19 cellular contexts compared by ENCODE assay signal in the genomic region with DNA sequence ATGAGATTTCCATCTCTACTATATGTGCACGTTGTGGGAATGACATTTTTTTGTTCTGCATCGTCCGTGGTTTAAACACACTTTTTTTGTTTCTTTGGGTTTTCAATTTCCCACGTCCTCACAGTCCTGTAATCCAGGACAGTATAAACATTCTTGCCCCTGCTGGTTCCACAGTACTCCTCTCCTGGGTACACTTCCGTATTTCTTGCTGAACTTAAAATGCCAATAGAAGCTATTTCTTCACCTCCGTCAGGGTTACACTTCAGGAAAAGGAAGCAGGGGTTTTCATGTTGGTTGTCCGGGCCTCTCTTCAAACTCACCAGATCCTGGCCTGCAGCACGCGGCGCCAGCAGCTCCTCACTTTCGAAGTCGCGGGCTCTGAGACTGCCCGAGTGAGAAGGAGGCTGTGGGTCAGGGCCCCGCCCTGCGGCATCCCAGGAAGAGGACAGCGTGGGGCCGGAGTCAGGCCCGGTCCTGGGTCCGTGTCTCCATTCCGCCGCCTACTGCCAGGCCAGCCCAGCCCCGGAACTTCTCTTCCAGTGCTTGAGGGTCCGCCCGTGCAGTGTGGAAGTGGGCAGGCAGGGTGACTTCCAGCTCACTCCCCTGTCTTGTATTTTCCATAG. TPM values are rescaled to one million over a fixed set of nuclear protein-coding genes. Genes with fewer than 3 reads are reported as not detected.
A peak's percentile ranks its signal among the peaks of the same experiment; 100 is the strongest.
DNase-seq lines count a peak whose midpoint lies in the region; ATAC-seq and TF ChIP-seq lines count a peak whose summit lies in the region.
"Had no signal": no experiment of that assay in that cellular context is flagged by ENCODE, and none has a peak within 500 bp of the region (broad histone marks: within the 10 kb centered on the region; RNA-seq: fewer than 3 reads in every experiment).

No MANE protein-coding gene starts in this region.

- in situ Hi-C loops in Panc1 (cut with HindIII; ENCODE audit: low pct_unique_long_range_greater_than_20kb, low sequenced_read_pairs) = no loop called here

- no peaks in the 10 kb centered on the region for H3K36me3 ChIP-seq in Panc1 (ENCODE audit: control insufficient read depth, insufficient read depth, low read length)
- H3K36me3 ChIP-seq in fibroblast of lung (ENCODE audit: control insufficient read depth, insufficient read depth, low read length) = no peaks in the 10 kb centered on the region
- no peaks in the 10 kb centered on the region for H3K36me3 ChIP-seq in trophoblast cell (ENCODE audit: control insufficient read depth in 1 of 2, insufficient read depth in 2 of 2, low read length in 2 of 2)
- H3K36me3 ChIP-seq: BLaER1 had no signal

- no peak overlapping the region for H3K18ac ChIP-seq in trophoblast cell (ENCODE audit: low read length)

- no peaks in the 10 kb centered on the region for H3K27me3 ChIP-seq in Panc1 (ENCODE audit: control insufficient read depth, insufficient read depth, low read length)
- no peaks in the 10 kb centered on the region for H3K27me3 ChIP-seq in fibroblast of lung (ENCODE audit: control insufficient read depth, insufficient read depth, low read length)
- H3K27me3 ChIP-seq in trophoblast cell (ENCODE audit: insufficient read depth, low read length) = no peaks in the 10 kb centered on the region
- H3K27me3 ChIP-seq: BLaER1 had no signal

- no TSS peak for BruUV-seq in Panc1 (replicated peaks; lab: Mats Ljungman, UMichigan)

- H3K4me2 ChIP-seq in fibroblast of lung (ENCODE audit: extremely low read depth, insufficient read depth, low read length) (no peak overlapping the region), trophoblast cell (ENCODE audit: low read length) (no peak overlapping the region)
- H3K4me2 ChIP-seq: BLaER1 had no signal

- H4K12ac ChIP-seq in trophoblast cell (ENCODE audit: low read depth, low read length) = no peak overlapping the region

- H3K14ac ChIP-seq in trophoblast cell (ENCODE audit: low read length) = no peak overlapping the region

- H4K91ac ChIP-seq in trophoblast cell (ENCODE audit: low read depth, low read length) = no peak overlapping the region

- H3K79me2 ChIP-seq in fibroblast of lung (ENCODE audit: control insufficient read depth, insufficient read depth, low read length) (no peaks in the 10 kb centered on the region), trophoblast cell (ENCODE audit: control insufficient read depth, insufficient read depth, low read length, poor library complexity) (no peaks in the 10 kb centered on the region)

- H2AFZ ChIP-seq in fibroblast of lung (ENCODE audit: low read length) (no peak overlapping the region), trophoblast cell (ENCODE audit: insufficient read depth, low read length, poor library complexity) (no peak overlapping the region)

- no peak overlapping the region for H3K4me3 Mint-ChIP-seq in CD14-positive monocyte
- H3K4me3 Mint-ChIP-seq: CD8-positive, alpha-beta memory T cell had no signal

- H2BK12ac ChIP-seq in trophoblast cell (ENCODE audit: low read length) = no peak overlapping the region

- no CpG with 5 or more reads among the region's 25 CpGs for WGBS in trophoblast cell (ENCODE audit: extremely low coverage, insufficient coverage, insufficient read length)

- H3K27ac ChIP-seq in Panc1 (ENCODE audit: low read length) (peak overlapping the region; percentile 9; the same call in 1 of the 2 replicates), fibroblast of lung (ENCODE audit: insufficient read depth, low read length) (peak overlapping the region; percentile 74), trophoblast cell (ENCODE audit: low read depth, low read length) (no peak overlapping the region)
- H3K27ac ChIP-seq: BLaER1 had no signal

- H3K9me3 Mint-ChIP-seq in CD14-positive monocyte = peaks cover 0 to 10% (median 2%) of the 10 kb centered on the region in 7 donors
- H3K9me3 Mint-ChIP-seq: CD8-positive, alpha-beta memory T cell had no signal

- no peak for TF ChIP-seq CTCF in CD14-positive monocyte (IDR thresholded peaks at IDR 0.05)
- TF ChIP-seq CTCF in Panc1 (IDR thresholded peaks at IDR 0.05) = no peak
- no peak for TF ChIP-seq CTCF in fibroblast of lung (conservative IDR thresholded peaks at IDR 0.05 in 1 of 2, IDR thresholded peaks at IDR 0.05 in 1 of 2; ENCODE audit: low read depth in 1 of 2, low read length in 2 of 2)

- no peak for ATAC-seq in Panc1
- ATAC-seq: HepG2 had no signal

- H3K9ac ChIP-seq in fibroblast of lung (ENCODE audit: insufficient read depth, low read length) = no peak overlapping the region
- no peak overlapping the region for H3K9ac ChIP-seq in trophoblast cell (ENCODE audit: low read length)
- H3K9ac ChIP-seq: BLaER1 had no signal

- no peak overlapping the region for H2BK5ac ChIP-seq in trophoblast cell (ENCODE audit: low read depth, low read length, poor library complexity)

- H4K8ac ChIP-seq in trophoblast cell (ENCODE audit: low read depth, low read length) = no peak overlapping the region

- H2BK120ac ChIP-seq in trophoblast cell (ENCODE audit: insufficient read depth, low read length, poor library complexity) = no peak overlapping the region

- intact Hi-C loops in CD14-positive monocyte (cut with micrococcal nuclease) (no loop called here), Panc1 (cut with micrococcal nuclease; ENCODE audit: unreplicated experiment) (no loop called here)

- CTCF ChIA-PET in Panc1 (lab: Charles Lee) = no interaction called here

- peaks cover 19% of the 10 kb centered on the region for H3K4me1 Mint-ChIP-seq in CD14-positive monocyte
- H3K4me1 Mint-ChIP-seq: CD8-positive, alpha-beta memory T cell had no signal

- peaks cover 0 to 1% of the 10 kb centered on the region in 2 donors for H3K36me3 Mint-ChIP-seq in CD14-positive monocyte

- DNase-seq in CD14-positive monocyte (ENCODE audit: low spot score) (no peak), Panc1 (ENCODE audit: low read depth, low spot score) (no peak), fibroblast of lung (ENCODE audit: low read depth in 2 of 2) (no peak), trophoblast cell (no peak), NCI-H446 (lab: John Stamatoyannopoulos, UW) (no peak), NCI-H526 (lab: John Stamatoyannopoulos, UW) (no peak)
- DNase-seq in stimulated activated CD4-positive, alpha-beta T cell treated with anti-CD3 and anti-CD28 coated beads, Interleukin-12 subunit alpha, Interleukin-12 subunit beta, amount 100 ng/mL, for 4 hours = no peak
- DNase-seq in activated CD8-positive, alpha-beta memory T cell treated with anti-CD3 and anti-CD28 coated beads, Interleukin-2, amount 50 U/mL, for 4 hours = no peak
- DNase-seq: CD8-positive, alpha-beta memory T cell; DND-41; GOT3; NCI-H1092 treated with DMSO at 0.1 percent for 48 hours; NCI-H524; SIG-M5 had no signal

- peaks cover 1 to 2% (median 2%) of the 10 kb centered on the region in 3 donors for H3K27me3 Mint-ChIP-seq in CD14-positive monocyte (ENCODE audit: low read depth in 3 of 3)

- no peak overlapping the region for H3K4ac ChIP-seq in trophoblast cell (ENCODE audit: low read depth, low read length)

- H3K4me1 ChIP-seq in Panc1 (ENCODE audit: control insufficient read depth, insufficient read depth, low read length) = peaks cover 2% of the 10 kb centered on the region; the same call in 1 of the 2 replicates
- H3K4me1 ChIP-seq in fibroblast of lung (ENCODE audit: control insufficient read depth, extremely low read depth, insufficient read depth, low read length) = peaks cover 17% of the 10 kb centered on the region
- peaks cover 3% of the 10 kb centered on the region in 2 experiments for H3K4me1 ChIP-seq in trophoblast cell (ENCODE audit: control insufficient read depth in 1 of 2, insufficient read depth in 2 of 2, low read length in 2 of 2)
- H3K4me1 ChIP-seq: BLaER1 had no signal

- H3K4me3 ChIP-seq in Panc1 (ENCODE audit: low read depth in 2 of 2, low read length in 2 of 2) = no peak overlapping the region
- no peak overlapping the region for H3K4me3 ChIP-seq in fibroblast of lung (replicated peaks in 1 of 4; ENCODE audit: control extremely low read depth in 1 of 4, insufficient read depth in 1 of 4, low read depth in 3 of 4, low read length in 4 of 4)
- H3K4me3 ChIP-seq in trophoblast cell (ENCODE audit: low read depth, low read length) = no peak overlapping the region
- H3K4me3 ChIP-seq: BLaER1 had no signal

- H3K79me1 ChIP-seq in trophoblast cell (ENCODE audit: low read length) = no peaks in the 10 kb centered on the region

- H3K27ac Mint-ChIP-seq in CD14-positive monocyte = peak overlapping the region in 4 of 7 donors; percentile 37 to 62 (median 45)
- H3K27ac Mint-ChIP-seq: CD8-positive, alpha-beta memory T cell had no signal

- H2AK5ac ChIP-seq in trophoblast cell (ENCODE audit: low read length) = peak overlapping the region; percentile 6

- H3K9me3 ChIP-seq in Panc1 (ENCODE audit: control insufficient read depth, insufficient read depth, low read depth, low read length) (no peaks in the 10 kb centered on the region), fibroblast of lung (ENCODE audit: control insufficient read depth, insufficient read depth, low read depth, low read length) (no peaks in the 10 kb centered on the region), trophoblast cell (ENCODE audit: insufficient read depth, low read depth, low read length) (peaks cover 6% of the 10 kb centered on the region)
- H3K9me3 ChIP-seq: BLaER1 had no signal

- H4K20me1 ChIP-seq in fibroblast of lung (ENCODE audit: control insufficient read depth, extremely low read depth, insufficient read depth, low read length) = no peaks in the 10 kb centered on the region
- H4K20me1 ChIP-seq: BLaER1 had no signal

- POLR2A ChIA-PET in Panc1 (lab: Charles Lee) = no interaction called here

- H3K23ac ChIP-seq in trophoblast cell (ENCODE audit: low read length) = no peak overlapping the region

RNA-seq across cellular contexts. Expression of gene TM4SF4, which starts 9.7 kb away (rescaled TPM):
- polyA plus RNA-seq in CD14-positive monocyte (under 1 TPM in 1 of 2 donors, not detected in 1; 0.08 TPM), fibroblast of lung (0.98 and 1.7 TPM in 2 replicates)
- total RNA-seq in Panc1 (2021; ENCODE audit: unreplicated experiment) (0.46 TPM), fibroblast of lung (0.26 and 1.7 TPM in 2 replicates)
- not detected for polyA plus RNA-seq in Panc1 (2012; ENCODE audit: insufficient read length)
- 0.82 and 1.6 TPM in 2 replicates for polyA plus RNA-seq in fibroblast of lung (2012)
- polyA minus RNA-seq in fibroblast of lung (ENCODE audit: low replicate concordance) = not detected in 2 replicates
- polyA plus RNA-seq in trophoblast cell (2013) = not detected in 2 replicates
- total RNA-seq: A172; CD8-positive, alpha-beta memory T cell; MCF 10A; RPMI7951 had no signal
- polyA plus RNA-seq: CD8-positive, alpha-beta memory T cell had no signal
